Comparison of ENCODE assay signal across 8 cellular contexts in genomic region chr11:65478411-65479183, GRCh38. TPM values are rescaled to one million over a fixed set of nuclear protein-coding genes. Genes with fewer than 3 reads are reported as not detected.
DNase-seq lines count a peak whose midpoint lies in the region; ATAC-seq and TF ChIP-seq lines count a peak whose summit lies in the region.

No MANE protein-coding gene starts in this region.

- H3K27me3 Mint-ChIP-seq in Calu3 (ENCODE audit: unreplicated experiment) (no peaks in the 10 kb centered on the region), T-helper 17 cell (no peaks in the 10 kb centered on the region)

- DNase-seq in Calu3 (no peak), T-helper 17 cell (no peak), heart right ventricle (peak; percentile 72 to 78), retina (peak; percentile 71), HAP-1 (ENCODE audit: low spot score in 2 of 2) (no peak)

- CTCF ChIA-PET in Calu3 (lab: Charles Lee): interaction anchor here (0.7 to 3.5 kb wide), 9 partner anchors 10 to 34 kb away, joined by 3 to 41 read pairs (median 12); partner anchors contain the start of gene MALAT1

- WGBS in heart right ventricle, 2 donors: 32 to 36% methylated on average over 33 of the region's 33 CpGs

- BruUV-seq in Calu3 (replicated peaks; lab: Mats Ljungman, UMichigan): no TSS peak

- H3K9me3 ChIP-seq in T-helper 17 cell (ENCODE audit: control insufficient read depth, low read length, poor library complexity, severe bottlenecking): no peaks in the 10 kb centered on the region
- H3K9me3 ChIP-seq in heart right ventricle: no peaks in the 10 kb centered on the region
- H3K9me3 ChIP-seq in HAP-1: no peaks in the 10 kb centered on the region

- H3K36me3 Mint-ChIP-seq in Calu3 (ENCODE audit: insufficient read depth, unreplicated experiment) (peaks cover 33% of the 10 kb centered on the region), T-helper 17 cell (ENCODE audit: low read depth) (peaks cover 2% of the 10 kb centered on the region)

- no peaks in the 10 kb centered on the region for H3K27me3 ChIP-seq in heart right ventricle
- no peaks in the 10 kb centered on the region for H3K27me3 ChIP-seq in HAP-1 (ENCODE audit: low read depth)

- H3K9me3 Mint-ChIP-seq in Calu3 (ENCODE audit: low read depth, unreplicated experiment): no peaks in the 10 kb centered on the region

- H3K36me3 ChIP-seq in heart right ventricle: no peaks in the 10 kb centered on the region
- H3K36me3 ChIP-seq in HAP-1 (replicated peaks): peaks cover 7% of the 10 kb centered on the region; the same call in 1 of the 2 replicates

- H3K4me3 ChIP-seq in heart right ventricle (peak overlapping the region in 9 of 10 donors; percentile 56 to 92 (median 74)), HAP-1 (no peak overlapping the region)

- in situ Hi-C loops in HAP-1 (cut with MboI; ENCODE audit: low sequenced_read_pairs): no loop called here

- ATAC-seq in T-helper 17 cell (no peak), heart right ventricle (peak; percentile 23 to 58 (median 40)), HG02571 (IDR thresholded peaks at IDR 0.05; ENCODE audit: unreplicated experiment) (no peak), GM18519 (IDR thresholded peaks at IDR 0.05; ENCODE audit: low FRiP score, unreplicated experiment) (no peak), GM19395 (IDR thresholded peaks at IDR 0.05; ENCODE audit: unreplicated experiment) (no peak)

- H3K4me3 Mint-ChIP-seq in Calu3 (ENCODE audit: low read depth, unreplicated experiment) (peak overlapping the region; percentile 62), T-helper 17 cell (peak overlapping the region; percentile 41)

- H3K27ac ChIP-seq in heart right ventricle: peak overlapping the region; percentile 95 to 100 (median 100)

- peak overlapping the region; percentile 98 for H3K27ac Mint-ChIP-seq in Calu3 (ENCODE audit: unreplicated experiment)
- H3K27ac Mint-ChIP-seq in T-helper 17 cell: peak overlapping the region; percentile 99

- peaks cover 50% of the 10 kb centered on the region for H3K4me1 Mint-ChIP-seq in Calu3 (ENCODE audit: low read depth, unreplicated experiment)
- H3K4me1 Mint-ChIP-seq in T-helper 17 cell: peaks cover 16% of the 10 kb centered on the region

- TF ChIP-seq CTCF in Calu3 (IDR thresholded peaks at IDR 0.05; ENCODE audit: unreplicated experiment): no peak
- no peak for TF ChIP-seq CTCF in heart right ventricle (IDR thresholded peaks at IDR 0.05)

- H3K4me1 ChIP-seq in heart right ventricle (peaks cover 10 to 62% (median 49%) of the 10 kb centered on the region in 9 donors), HAP-1 (peaks cover 29% of the 10 kb centered on the region)

- intact Hi-C loops in Calu3 (cut with micrococcal nuclease; ENCODE audit: unreplicated experiment) (loop anchor here (2.0 kb wide), 1 partner anchor 32 kb away; no protein-coding TSS in a partner anchor), heart right ventricle (cut with DNase I) (loop anchor here in 3 of 10 donors (1.0 to 10.0 kb wide), 3 partner anchors 9 to 64 kb away; no protein-coding TSS in a partner anchor)

RNA-seq across cellular contexts. Expression of gene MALAT1, which starts 20.2 kb away (rescaled TPM):
- total RNA-seq in Calu3 (2022) (8,437 and 9,950 TPM in 2 replicates), T-helper 17 cell (over 10,000 TPM; 25,853 to 29,025 TPM), heart right ventricle (1,000 to 10,000 TPM; 4,742 to 8,462 (median 5,956) TPM)
- 1,000 to 10,000 TPM in 1 of 2 donors, 100 to 1,000 TPM in 1; 205 to 8,339 TPM for polyA plus RNA-seq in heart right ventricle

RNA-seq across cellular contexts. Expression of gene SCYL1, which starts 46.3 kb away (rescaled TPM):
- total RNA-seq in Calu3 (2022) (47.8 and 53.6 TPM in 2 replicates), T-helper 17 cell (10 to 100 TPM; 56.6 to 61.7 TPM), heart right ventricle (10 to 100 TPM; 47.4 to 66.9 (median 55.6) TPM)
- 100 to 1,000 TPM in 1 of 2 donors, 10 to 100 TPM in 1; 90.0 to 130 TPM for polyA plus RNA-seq in heart right ventricle

RNA-seq across cellular contexts. Expression of gene NEAT1, which starts 56.0 kb away (rescaled TPM):
- total RNA-seq in Calu3 (2022): 605 and 821 TPM in 2 replicates
- 100 to 1,000 TPM; 554 to 555 TPM for total RNA-seq in T-helper 17 cell
- total RNA-seq in heart right ventricle: 100 to 1,000 TPM; 284 to 808 (median 432) TPM
- polyA plus RNA-seq in heart right ventricle: 1,000 to 10,000 TPM in 1 of 2 donors, 100 to 1,000 TPM in 1; 103 to 1,899 TPM

Comparison
In these comparisons a context has a peak if more than half of its experiments do, and no peak if none do; other contexts are left out.
1. DNase-seq: peak in heart right ventricle (2 of 2) and retina (single experiment); none in Calu3 (single experiment), T-helper 17 cell (0 of 3) and HAP-1 (0 of 2).
2. ATAC-seq: peak in heart right ventricle (8 of 8); none in T-helper 17 cell (single experiment), HG02571 (single experiment), GM18519 (single experiment) and GM19395 (single experiment).